ENCODE assay signal across 8 cellular contexts in the genomic region with DNA sequence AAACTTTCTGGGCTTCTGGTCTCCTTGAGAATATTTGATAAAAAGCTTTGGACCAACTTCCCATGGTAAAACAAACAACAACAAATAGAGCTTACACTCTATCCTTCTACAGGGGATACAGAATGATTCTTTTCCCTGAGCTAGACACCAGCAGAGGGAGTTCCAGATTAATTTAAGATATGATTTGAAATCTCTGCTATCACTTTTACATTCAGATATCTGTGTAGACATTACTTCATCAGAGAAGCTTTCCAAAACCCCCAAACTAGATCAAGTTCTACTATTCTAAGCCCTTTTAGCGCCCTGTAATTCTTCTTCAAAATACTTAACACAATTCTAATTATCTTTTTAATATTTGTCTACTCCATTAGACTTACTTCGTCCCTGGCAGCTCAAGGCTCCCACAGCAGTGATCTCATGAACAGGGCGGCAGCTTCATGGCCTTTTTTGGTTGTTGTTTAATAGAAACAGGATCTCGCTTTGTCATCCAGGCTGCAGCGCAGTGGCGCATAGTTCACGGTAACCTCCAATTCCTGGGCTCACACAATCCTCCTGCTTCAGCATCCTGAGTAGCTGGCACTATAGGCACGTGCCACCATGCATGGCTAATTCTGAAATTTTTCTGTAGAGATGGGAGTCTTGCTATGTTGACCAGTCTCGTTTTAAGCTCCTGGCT. TPM values are rescaled to one million over a fixed set of nuclear protein-coding genes. Genes with fewer than 3 reads are reported as not detected.
A peak's percentile ranks its signal among the peaks of the same experiment; 100 is the strongest.
DNase-seq lines count a peak whose midpoint lies in the region; ATAC-seq and TF ChIP-seq lines count a peak whose summit lies in the region.

No MANE protein-coding gene starts in this region.

- peaks cover 44% of the 10 kb centered on the region for H3K4me1 Mint-ChIP-seq in brain
- H3K4me1 Mint-ChIP-seq in naive thymus-derived CD4-positive, alpha-beta T cell, result peaks cover 15 to 42% (median 37%) of the 10 kb centered on the region in 7 donors

- peak in 1 of 2 experiments; percentile 40 for TF ChIP-seq CTCF in brain (conservative IDR thresholded peaks at IDR 0.05)

- H3K9me3 Mint-ChIP-seq in brain, result peaks cover 0 to 4% (median 0%) of the 10 kb centered on the region in 5 experiments
- no peaks in the 10 kb centered on the region for H3K9me3 Mint-ChIP-seq in naive thymus-derived CD4-positive, alpha-beta T cell

- H3K9me3 ChIP-seq in BLaER1, result no peaks in the 10 kb centered on the region
- no peaks in the 10 kb centered on the region for H3K9me3 ChIP-seq in HUES64 (ENCODE audit: insufficient read depth, low read depth, low read length)
- H3K9me3 ChIP-seq in naive thymus-derived CD4-positive, alpha-beta T cell (ENCODE audit: control insufficient read depth in 2 of 3, low read length in 3 of 3), result no peaks in the 10 kb centered on the region

- CTCF ChIA-PET in naive thymus-derived CD4-positive, alpha-beta T cell (lab: Charles Lee), result interaction anchor here (1.0 to 2.0 kb wide), 7 partner anchors 15 to 335 kb away, joined by 3 to 6 read pairs (median 4); no protein-coding TSS in a partner anchor

- H3K4me3 ChIP-seq in BLaER1 (no peak overlapping the region), HUES64 (ENCODE audit: low read length) (0 out of 2 replicates have a peak overlapping the region, but pooled peaks have one; percentile 72)
- H3K4me3 ChIP-seq in naive thymus-derived CD4-positive, alpha-beta T cell (ENCODE audit: low read length), result peak overlapping the region; percentile 51

- DNase-seq in naive thymus-derived CD4-positive, alpha-beta T cell, result no peak
- DNase-seq in NCI-H187 (lab: John Stamatoyannopoulos, UW) (no peak), NCI-H1930 (lab: John Stamatoyannopoulos, UW) (no peak)
- no peak for DNase-seq in stimulated activated CD4-positive, alpha-beta T cell treated with anti-CD3 and anti-CD28 coated beads, Interleukin-4, amount 100 ng/mL, for 1 hour
- DNase-seq in activated CD4-positive, CD25-positive, alpha-beta regulatory T cell treated with anti-CD3 and anti-CD28 coated beads, Interleukin-2, amount 50 U/mL, for 72 hours, result no peak

- peaks cover 5% of the 10 kb centered on the region; the same call in 1 of the 2 replicates for H4K20me1 ChIP-seq in BLaER1

- H3K4me1 ChIP-seq in BLaER1 (peaks cover 26% of the 10 kb centered on the region), HUES64 (ENCODE audit: insufficient read depth, low read length) (peaks cover 29% of the 10 kb centered on the region)
- peaks cover 11 to 16% of the 10 kb centered on the region in 2 donors for H3K4me1 ChIP-seq in naive thymus-derived CD4-positive, alpha-beta T cell (ENCODE audit: control insufficient read depth in 2 of 2, insufficient read depth in 2 of 2, low read length in 2 of 2)

- no peaks in the 10 kb centered on the region for H3K36me3 Mint-ChIP-seq in brain
- peaks cover 0 to 7% (median 4%) of the 10 kb centered on the region in 5 donors for H3K36me3 Mint-ChIP-seq in naive thymus-derived CD4-positive, alpha-beta T cell

- peak overlapping the region; percentile 83 to 89 (median 84) for H3K4me3 Mint-ChIP-seq in brain
- peak overlapping the region; percentile 78 to 95 (median 92) for H3K4me3 Mint-ChIP-seq in naive thymus-derived CD4-positive, alpha-beta T cell

- H3K9ac ChIP-seq in BLaER1 (no peak overlapping the region), HUES64 (ENCODE audit: low read depth, low read length) (no peak overlapping the region)

- H3K27ac Mint-ChIP-seq in brain, result peak overlapping the region in 3 of 5 experiments; percentile 52 to 67 (median 58)
- peak overlapping the region in 6 of 9 donors; percentile 14 to 82 (median 68) for H3K27ac Mint-ChIP-seq in naive thymus-derived CD4-positive, alpha-beta T cell

- H3K4me2 ChIP-seq in BLaER1, result peak overlapping the region; percentile 95; the same call in 1 of the 2 replicates

- H3K36me3 ChIP-seq in BLaER1, result no peaks in the 10 kb centered on the region
- H3K36me3 ChIP-seq in HUES64 (ENCODE audit: insufficient read depth, low read length), result no peaks in the 10 kb centered on the region
- H3K36me3 ChIP-seq in naive thymus-derived CD4-positive, alpha-beta T cell (ENCODE audit: control insufficient read depth in 2 of 3, insufficient read depth in 3 of 3, low read length in 3 of 3), result no peaks in the 10 kb centered on the region

- WGBS in HUES64, result 93% methylated on average over 9 of the region's 9 CpGs

- H3K27me3 ChIP-seq in BLaER1, result peaks cover 10% of the 10 kb centered on the region
- H3K27me3 ChIP-seq in HUES64 (ENCODE audit: insufficient read depth, low read length), result peaks cover 24% of the 10 kb centered on the region
- no peaks in the 10 kb centered on the region for H3K27me3 ChIP-seq in naive thymus-derived CD4-positive, alpha-beta T cell (ENCODE audit: control insufficient read depth in 2 of 2, insufficient read depth in 2 of 2, low read length in 2 of 2)

- POLR2A ChIA-PET in naive thymus-derived CD4-positive, alpha-beta T cell (lab: Charles Lee), result interaction anchor here (0.7 to 3.1 kb wide), 5 partner anchors 10 to 330 kb away, joined by 3 to 8 read pairs (median 3); a partner anchor contains a TSS

- no peak for ATAC-seq in naive thymus-derived CD4-positive, alpha-beta T cell

- H3K27ac ChIP-seq in BLaER1, result no peak overlapping the region
- H3K27ac ChIP-seq in HUES64 (ENCODE audit: low read depth, low read length), result no peak overlapping the region
- H3K27ac ChIP-seq in naive thymus-derived CD4-positive, alpha-beta T cell (ENCODE audit: low read depth, low read length), result no peak overlapping the region

- peaks cover 44% of the 10 kb centered on the region for H3K27me3 Mint-ChIP-seq in brain
- H3K27me3 Mint-ChIP-seq in naive thymus-derived CD4-positive, alpha-beta T cell, result peaks cover 0 to 56% (median 0%) of the 10 kb centered on the region in 5 donors

- intact Hi-C loops in naive thymus-derived CD4-positive, alpha-beta T cell (cut with micrococcal nuclease), result loop anchor here (1.0 to 5.0 kb wide), 7 partner anchors 10 to 416 kb away; a partner anchor contains a TSS

RNA-seq across cellular contexts. Expression of a gene that starts 0.9 kb away (rescaled TPM):
- polyA plus RNA-seq in HUES64 (2013, experiment 1 of 2), result 12.4 TPM
- polyA plus RNA-seq in HUES64 (2013, experiment 2 of 2), result 15.5 TPM
- polyA plus RNA-seq in brain (ENCODE audit: insufficient read depth, low read depth, low replicate concordance), result 1.9 TPM
- 10 to 100 TPM in 4 of 5 experiments, 1 to 10 TPM in 1; 6.2 to 14.3 (median 11.4) TPM for total RNA-seq in naive thymus-derived CD4-positive, alpha-beta T cell
- 1 to 10 TPM; 3.1 to 4.3 TPM for polyA plus RNA-seq in naive thymus-derived CD4-positive, alpha-beta T cell

RNA-seq across cellular contexts. Expression of a gene that starts 10.2 kb away (rescaled TPM):
- polyA plus RNA-seq in HUES64 (2013, experiment 1 of 2), result 33.8 TPM
- polyA plus RNA-seq in HUES64 (2013, experiment 2 of 2), result 36.1 TPM
- 14.3 TPM for polyA plus RNA-seq in brain (ENCODE audit: insufficient read depth, low read depth, low replicate concordance)
- 10 to 100 TPM in 4 of 5 experiments, 1 to 10 TPM in 1; 8.1 to 18.4 (median 13.5) TPM for total RNA-seq in naive thymus-derived CD4-positive, alpha-beta T cell
- 1 to 10 TPM; 5.0 to 7.5 TPM for polyA plus RNA-seq in naive thymus-derived CD4-positive, alpha-beta T cell
